Comparison of ENCODE assay signal across 20 cellular contexts in genomic region chr5:167284491-167284890, GRCh38.
DNase-seq lines count a peak whose midpoint lies in the region; ATAC-seq and TF ChIP-seq lines count a peak whose summit lies in the region.
"Had no signal": no experiment of that assay in that cellular context is flagged by ENCODE, and none has a peak within 500 bp of the region (broad histone marks: within the 10 kb centered on the region; RNA-seq: fewer than 3 reads in every experiment).

No MANE protein-coding gene starts in this region.

- ATAC-seq in aorta (ENCODE audit: low FRiP score) (no peak), left cardiac atrium (no peak), GM21390 (IDR thresholded peaks at IDR 0.05; ENCODE audit: unreplicated experiment) (no peak)
- ATAC-seq: activated T-helper 17 cell treated with anti-CD3 and anti-CD28 coated beads, Interleukin-2, amount 50 U/mL, for 72 hours; K562; natural killer cell treated with Interleukin-12 subunit alpha and Interleukin-12 subunit beta and Interleukin-15 and Interleukin-18, amount 100 ng/mL, for 72 hours had no signal

- H3K27me3 ChIP-seq in adrenal gland: no peaks in the 10 kb centered on the region
- H3K27me3 ChIP-seq in aorta (ENCODE audit: control insufficient read depth in 1 of 2, insufficient read depth in 2 of 2, low read length in 1 of 2): no peaks in the 10 kb centered on the region
- H3K27me3 ChIP-seq: Peyer's patch, stomach had no signal

- no peaks in the 10 kb centered on the region for H3K36me3 ChIP-seq in adrenal gland (replicated peaks in 1 of 2)
- no peaks in the 10 kb centered on the region for H3K36me3 ChIP-seq in aorta (ENCODE audit: control insufficient read depth in 1 of 2, insufficient read depth in 2 of 2, low read length in 1 of 2)
- H3K36me3 ChIP-seq: Peyer's patch, stomach had no signal

- 72 to 80% (median 78%) methylated on average over 6 of the region's 6 CpGs for whole genome bisulfite sequencing in adrenal gland, 4 donors
- WGBS in aorta, 2 donors: 65 to 66% methylated on average over 6 of the region's 6 CpGs

- TF ChIP-seq CTCF in adrenal gland (IDR thresholded peaks at IDR 0.05) (no peak), fibroblast of pulmonary artery (IDR thresholded peaks at IDR 0.05; ENCODE audit: low read length, missing control alignments) (no peak)

- H3K4me1 ChIP-seq in adrenal gland (replicated peaks in 1 of 2): peaks cover 0 to 4% of the 10 kb centered on the region in 2 donors
- no peaks in the 10 kb centered on the region for H3K4me1 ChIP-seq in aorta (ENCODE audit: control insufficient read depth in 1 of 2, insufficient read depth in 2 of 2, low read length in 2 of 2)
- H3K4me1 ChIP-seq: Peyer's patch, stomach had no signal

- DNase-seq in H4 (ENCODE audit: low spot score) (peak; percentile 11), adrenal gland (peak in 4 of 7 donors; percentile 17 to 35 (median 26)), fibroblast of pulmonary artery (ENCODE audit: low read depth) (peak; percentile 11), aorta (no peak), left cardiac atrium (no peak), NCI-H1694 (lab: John Stamatoyannopoulos, UW) (no peak)
- DNase-seq: activated CD4-positive, alpha-beta T cell treated with anti-CD3 and anti-CD28 coated beads for 4 hours; C1 segment of cervical spinal cord; cerebellar nuclear complex; endodermal cell; HFFc6; NCI-H2029 treated with DMSO at 0.1 percent for 48 hours; NCI-H510A; NK-92 treated with Interleukin-12 subunit alpha and Interleukin-12 subunit beta, amount 100 ng/mL, for 24 hours; Peyer's patch; stomach had no signal

- peak overlapping the region in 2 of 5 donors; percentile 6 to 73 for H3K27ac ChIP-seq in adrenal gland
- H3K27ac ChIP-seq in aorta (ENCODE audit: low read depth in 1 of 2, low read length in 2 of 2): no peak overlapping the region
- H3K27ac ChIP-seq: Peyer's patch, stomach had no signal

- H3K4me3 ChIP-seq in adrenal gland (no peak overlapping the region), fibroblast of pulmonary artery (replicated peaks; ENCODE audit: low read depth, low read length) (no peak overlapping the region), aorta (ENCODE audit: low read length in 2 of 2) (no peak overlapping the region)
- H3K4me3 ChIP-seq: K562, Peyer's patch, stomach had no signal

- intact Hi-C loops in adrenal gland (cut with DNase I) (no loop called here), aorta (cut with DNase I) (no loop called here), left cardiac atrium (cut with DNase I) (no loop called here)

- H3K9me3 ChIP-seq in adrenal gland (replicated peaks in 1 of 3) (no peaks in the 10 kb centered on the region), aorta (ENCODE audit: control insufficient read depth, low read length) (peaks cover 2% of the 10 kb centered on the region)
- H3K9me3 ChIP-seq: Peyer's patch, stomach had no signal

- no peak for TF ChIP-seq POLR2A in adrenal gland (IDR thresholded peaks at IDR 0.05)

Comparison
In these comparisons a context has a peak if more than half of its experiments do, and no peak if none do; other contexts are left out.
1. DNase-seq: peak in H4 (single experiment), adrenal gland (4 of 7) and fibroblast of pulmonary artery (single experiment); none in aorta (0 of 2), left cardiac atrium (single experiment) and NCI-H1694 (single experiment).